ENCODE assay signal across 8 cellular contexts in the genomic region with DNA sequence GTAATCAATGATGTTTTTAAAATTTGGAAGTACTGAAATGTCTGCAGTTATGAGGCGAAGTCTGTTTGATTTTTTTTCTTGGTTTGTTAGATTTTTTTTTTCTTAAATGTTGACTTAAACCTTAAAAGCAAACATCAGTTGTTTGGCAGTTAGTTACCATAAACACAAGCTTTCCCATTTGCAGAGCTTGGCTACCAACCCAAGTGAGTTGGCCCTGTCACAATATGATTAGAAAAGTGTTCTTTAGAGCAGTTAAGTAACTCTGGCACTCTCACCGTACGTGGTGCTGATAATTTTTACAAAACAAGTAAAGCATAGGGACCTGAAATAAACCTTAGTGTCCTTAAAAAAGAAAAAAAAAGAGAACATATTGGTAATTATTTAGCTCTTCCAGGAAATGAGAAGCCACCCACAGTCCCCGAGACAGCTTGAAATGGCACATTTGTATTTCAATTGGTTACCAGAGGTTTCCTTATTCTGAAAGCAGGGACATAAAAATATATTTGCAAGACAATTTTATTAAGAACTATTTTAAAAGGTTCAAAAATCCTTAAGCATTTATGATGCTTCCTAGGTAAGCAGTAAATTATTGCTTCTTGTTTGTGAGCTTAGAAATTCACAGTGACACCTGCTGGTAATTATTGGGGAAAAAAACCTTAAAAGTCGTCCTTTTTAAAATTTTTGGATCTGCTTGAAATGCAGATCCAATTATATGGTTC. TPM values are rescaled to one million over a fixed set of nuclear protein-coding genes. Genes with fewer than 3 reads are reported as not detected.
DNase-seq lines count a peak whose midpoint lies in the region; TF ChIP-seq lines count a peak whose summit lies in the region.

No MANE protein-coding gene starts in this region.

- H3K36me3 ChIP-seq in HEK293 (ENCODE audit: control insufficient read depth in 2 of 2, insufficient read depth in 1 of 2, low read length in 2 of 2) (peaks cover 11 to 55% of the 10 kb centered on the region in 2 experiments; a peak in 1 of 3 replicates), adipocyte (ENCODE audit: control insufficient read depth, insufficient read depth, low read length, severe bottlenecking) (no peaks in the 10 kb centered on the region)

- H3K27ac ChIP-seq in AG04450 (ENCODE audit: low read depth, low read length) (no peak overlapping the region), HEK293 (ENCODE audit: extremely low read depth, low read depth, low read length) (no peak overlapping the region)

- DNase-seq in AG04450 (ENCODE audit: low read depth, low spot score) (no peak), adipocyte (ENCODE audit: low read depth) (peak; percentile 66), kidney glomerular epithelial cell (lab: John Stamatoyannopoulos, UW) (peak; percentile 33)
- no peak for DNase-seq in stimulated activated CD4-positive, alpha-beta T cell treated with anti-CD3 and anti-CD28 coated beads, Interleukin-2, amount 100 ng/mL, for 24 hours
- no peak for DNase-seq in stimulated activated CD4-positive, alpha-beta T cell treated with anti-CD3 and anti-CD28 coated beads, Interleukin-15, amount 100 ng/mL, for 24 hours
- no peak for DNase-seq in activated CD4-positive, CD25-positive, alpha-beta regulatory T cell (lab: John Stamatoyannopoulos, UW)
- DNase-seq in activated naive CD4-positive, alpha-beta T cell (lab: John Stamatoyannopoulos, UW): no peak

- peaks cover 31% of the 10 kb centered on the region for H3K27me3 ChIP-seq in AG04450 (ENCODE audit: control insufficient read depth, insufficient read depth, low read length)
- H3K27me3 ChIP-seq in adipocyte (replicated peaks; ENCODE audit: control insufficient read depth, insufficient read depth, low read length): peaks cover 10% of the 10 kb centered on the region

- no peaks in the 10 kb centered on the region; the same call in 1 of the 2 replicates for H3K9me3 ChIP-seq in AG04450 (ENCODE audit: control insufficient read depth, insufficient read depth, low read length)
- no peaks in the 10 kb centered on the region for H3K9me3 ChIP-seq in HEK293 (ENCODE audit: control insufficient read depth, insufficient read depth, low read depth, low read length)
- no peaks in the 10 kb centered on the region for H3K9me3 ChIP-seq in adipocyte (ENCODE audit: control insufficient read depth, low read length)

- H3K4me1 ChIP-seq in HEK293 (ENCODE audit: control insufficient read depth, insufficient read depth, low read length) (peaks cover 8% of the 10 kb centered on the region), adipocyte (ENCODE audit: control insufficient read depth, insufficient read depth, low read length) (peaks cover 10% of the 10 kb centered on the region)

- CTCF ChIA-PET in AG04450 (lab: Charles Lee) (interaction anchor here (0.6 to 2.6 kb wide), 15 partner anchors 8 to 900 kb away, joined by 3 to 63 read pairs (median 4); no protein-coding TSS in a partner anchor), HEK293 (lab: Yijun Ruan, JAX) (interaction anchor here (0.5 to 2.5 kb wide), 27 partner anchors 11 to 750 kb away, joined by 3 to 52 read pairs (median 3); no protein-coding TSS in a partner anchor)

- H3K9ac ChIP-seq in adipocyte (ENCODE audit: low read length): no peak overlapping the region

- no peak overlapping the region for H3K4me3 ChIP-seq in AG04450 (ENCODE audit: low read depth, low read length)
- no peak overlapping the region for H3K4me3 ChIP-seq in HEK293 (ENCODE audit: low read depth, low read length)
- H3K4me3 ChIP-seq in adipocyte (ENCODE audit: low read length): no peak overlapping the region

- POLR2A ChIA-PET in AG04450 (lab: Yijun Ruan, JAX): no interaction called here
- POLR2A ChIA-PET in HEK293 (lab: Yijun Ruan, JAX): no interaction called here

- TF ChIP-seq CTCF in AG04450 (IDR thresholded peaks at IDR 0.05; ENCODE audit: low read depth, low read length): peak; percentile 46
- no peak for TF ChIP-seq CTCF in HEK293 (tag by site-specific recombination; IDR thresholded peaks at IDR 0.05)

TF ChIP-seq in HEK293, 187 proteins besides CTCF, POLR2A, EP300 and RAD21 (continues in another document):
- peak; percentile 24 for TF ChIP-seq ZNF654 (tag by site-specific recombination; IDR thresholded peaks at IDR 0.05; ENCODE audit: low read depth)
- TF ChIP-seq BCL11B (tag by site-specific recombination; IDR thresholded peaks at IDR 0.05; ENCODE audit: low read depth): no peak
- no peak for TF ChIP-seq ZNF311 (tag by site-specific recombination; IDR thresholded peaks at IDR 0.05; ENCODE audit: borderline replicate concordance)
- TF ChIP-seq TRIM28 (IDR thresholded peaks at IDR 0.05; ENCODE audit: borderline replicate concordance, low read length): no peak
- no peak for TF ChIP-seq ATF2 (tag by site-specific recombination; IDR thresholded peaks at IDR 0.05; ENCODE audit: low read depth)
- TF ChIP-seq ZNF660 (tag by site-specific recombination; IDR thresholded peaks at IDR 0.05): peak; percentile 32; the same call in 1 of the 2 replicates
- TF ChIP-seq GLIS2 (tag by site-specific recombination; IDR thresholded peaks at IDR 0.05): no peak
- TF ChIP-seq, protein P1, sequence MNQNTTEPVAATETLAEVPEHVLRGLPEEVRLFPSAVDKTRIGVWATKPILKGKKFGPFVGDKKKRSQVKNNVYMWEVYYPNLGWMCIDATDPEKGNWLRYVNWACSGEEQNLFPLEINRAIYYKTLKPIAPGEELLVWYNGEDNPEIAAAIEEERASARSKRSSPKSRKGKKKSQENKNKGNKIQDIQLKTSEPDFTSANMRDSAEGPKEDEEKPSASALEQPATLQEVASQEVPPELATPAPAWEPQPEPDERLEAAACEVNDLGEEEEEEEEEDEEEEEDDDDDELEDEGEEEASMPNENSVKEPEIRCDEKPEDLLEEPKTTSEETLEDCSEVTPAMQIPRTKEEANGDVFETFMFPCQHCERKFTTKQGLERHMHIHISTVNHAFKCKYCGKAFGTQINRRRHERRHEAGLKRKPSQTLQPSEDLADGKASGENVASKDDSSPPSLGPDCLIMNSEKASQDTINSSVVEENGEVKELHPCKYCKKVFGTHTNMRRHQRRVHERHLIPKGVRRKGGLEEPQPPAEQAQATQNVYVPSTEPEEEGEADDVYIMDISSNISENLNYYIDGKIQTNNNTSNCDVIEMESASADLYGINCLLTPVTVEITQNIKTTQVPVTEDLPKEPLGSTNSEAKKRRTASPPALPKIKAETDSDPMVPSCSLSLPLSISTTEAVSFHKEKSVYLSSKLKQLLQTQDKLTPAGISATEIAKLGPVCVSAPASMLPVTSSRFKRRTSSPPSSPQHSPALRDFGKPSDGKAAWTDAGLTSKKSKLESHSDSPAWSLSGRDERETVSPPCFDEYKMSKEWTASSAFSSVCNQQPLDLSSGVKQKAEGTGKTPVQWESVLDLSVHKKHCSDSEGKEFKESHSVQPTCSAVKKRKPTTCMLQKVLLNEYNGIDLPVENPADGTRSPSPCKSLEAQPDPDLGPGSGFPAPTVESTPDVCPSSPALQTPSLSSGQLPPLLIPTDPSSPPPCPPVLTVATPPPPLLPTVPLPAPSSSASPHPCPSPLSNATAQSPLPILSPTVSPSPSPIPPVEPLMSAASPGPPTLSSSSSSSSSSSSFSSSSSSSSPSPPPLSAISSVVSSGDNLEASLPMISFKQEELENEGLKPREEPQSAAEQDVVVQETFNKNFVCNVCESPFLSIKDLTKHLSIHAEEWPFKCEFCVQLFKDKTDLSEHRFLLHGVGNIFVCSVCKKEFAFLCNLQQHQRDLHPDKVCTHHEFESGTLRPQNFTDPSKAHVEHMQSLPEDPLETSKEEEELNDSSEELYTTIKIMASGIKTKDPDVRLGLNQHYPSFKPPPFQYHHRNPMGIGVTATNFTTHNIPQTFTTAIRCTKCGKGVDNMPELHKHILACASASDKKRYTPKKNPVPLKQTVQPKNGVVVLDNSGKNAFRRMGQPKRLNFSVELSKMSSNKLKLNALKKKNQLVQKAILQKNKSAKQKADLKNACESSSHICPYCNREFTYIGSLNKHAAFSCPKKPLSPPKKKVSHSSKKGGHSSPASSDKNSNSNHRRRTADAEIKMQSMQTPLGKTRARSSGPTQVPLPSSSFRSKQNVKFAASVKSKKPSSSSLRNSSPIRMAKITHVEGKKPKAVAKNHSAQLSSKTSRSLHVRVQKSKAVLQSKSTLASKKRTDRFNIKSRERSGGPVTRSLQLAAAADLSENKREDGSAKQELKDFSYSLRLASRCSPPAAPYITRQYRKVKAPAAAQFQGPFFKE (tag by site-specific recombination; IDR thresholded peaks at IDR 0.05; ENCODE audit: borderline replicate concordance): no peak
- no peak for TF ChIP-seq ZNF391 (tag by site-specific recombination; IDR thresholded peaks at IDR 0.05; ENCODE audit: borderline replicate concordance, low read depth)
- TF ChIP-seq ZFP3 (tag by site-specific recombination; IDR thresholded peaks at IDR 0.05; ENCODE audit: low read depth): no peak
- TF ChIP-seq ZNF629 (tag by site-specific recombination; IDR thresholded peaks at IDR 0.05): no peak
- TF ChIP-seq, protein P2, sequence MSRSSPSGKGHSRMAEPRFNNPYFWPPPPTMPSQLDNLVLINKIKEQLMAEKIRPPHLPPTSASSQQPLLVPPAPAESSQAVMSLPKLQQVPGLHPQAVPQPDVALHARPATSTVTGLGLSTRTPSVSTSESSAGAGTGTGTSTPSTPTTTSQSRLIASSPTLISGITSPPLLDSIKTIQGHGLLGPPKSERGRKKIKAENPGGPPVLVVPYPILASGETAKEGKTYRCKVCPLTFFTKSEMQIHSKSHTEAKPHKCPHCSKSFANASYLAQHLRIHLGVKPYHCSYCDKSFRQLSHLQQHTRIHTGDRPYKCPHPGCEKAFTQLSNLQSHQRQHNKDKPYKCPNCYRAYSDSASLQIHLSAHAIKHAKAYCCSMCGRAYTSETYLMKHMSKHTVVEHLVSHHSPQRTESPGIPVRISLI (tag by site-specific recombination; IDR thresholded peaks at IDR 0.05): no peak
- no peak for TF ChIP-seq KLF10 (tag by site-specific recombination; IDR thresholded peaks at IDR 0.05)
- TF ChIP-seq ZNF423 (tag by site-specific recombination; IDR thresholded peaks at IDR 0.05): no peak
- TF ChIP-seq SALL2 (tag by site-specific recombination; IDR thresholded peaks at IDR 0.05; ENCODE audit: borderline replicate concordance): no peak

RNA-seq across cellular contexts. Expression of gene HEY2, which starts 3.9 kb away (rescaled TPM):
- not detected in 2 replicates for polyA plus RNA-seq in AG04450 (2011; rRNA removed)
- not detected in 2 replicates for polyA minus RNA-seq in AG04450 (2011; rRNA and poly(A)+ RNA removed)

RNA-seq across cellular contexts. Expression of gene NCOA7, which starts 37.4 kb away (rescaled TPM):
- polyA plus RNA-seq in AG04450 (2011; rRNA removed): 21.1 and 21.5 TPM in 2 replicates
- polyA minus RNA-seq in AG04450 (2011; rRNA and poly(A)+ RNA removed): 54.3 and 55.6 TPM in 2 replicates

Comparison
In these comparisons a context has a peak if more than half of its experiments do, and no peak if none do; other contexts are left out.
1. DNase-seq: peak in adipocyte (single experiment) and kidney glomerular epithelial cell (single experiment); none in AG04450 (single experiment), stimulated activated CD4-positive, alpha-beta T cell treated with anti-CD3 and anti-CD28 coated beads, Interleukin-2, amount 100 ng/mL, for 24 hours (0 of 2), stimulated activated CD4-positive, alpha-beta T cell treated with anti-CD3 and anti-CD28 coated beads, Interleukin-15, amount 100 ng/mL, for 24 hours (single experiment), activated CD4-positive, CD25-positive, alpha-beta regulatory T cell (0 of 4) and activated naive CD4-positive, alpha-beta T cell (0 of 4).